Comparison of ENCODE assay signal across 1 cellular context in genomic region chr17:14739656-14740431, GRCh38.
TF ChIP-seq lines count a peak whose summit lies in the region.

No MANE protein-coding gene starts in this region.

TF ChIP-seq in IMR-90, 13 proteins besides CTCF, POLR2A, EP300 and RAD21 (continued from another document):
- TF ChIP-seq SMC3 (IDR thresholded peaks at IDR 0.05; ENCODE audit: low read depth, low read length) = no peak
- TF ChIP-seq MAFK (IDR thresholded peaks at IDR 0.05; ENCODE audit: low read depth, low read length) = no peak
- no peak for TF ChIP-seq FOS (IDR thresholded peaks at IDR 0.05; ENCODE audit: low read depth, low read length)
- no peak for TF ChIP-seq BHLHE40 (IDR thresholded peaks at IDR 0.05; ENCODE audit: low read depth, low read length)
